1 cellular context compared by ENCODE assay signal in the genomic region with DNA sequence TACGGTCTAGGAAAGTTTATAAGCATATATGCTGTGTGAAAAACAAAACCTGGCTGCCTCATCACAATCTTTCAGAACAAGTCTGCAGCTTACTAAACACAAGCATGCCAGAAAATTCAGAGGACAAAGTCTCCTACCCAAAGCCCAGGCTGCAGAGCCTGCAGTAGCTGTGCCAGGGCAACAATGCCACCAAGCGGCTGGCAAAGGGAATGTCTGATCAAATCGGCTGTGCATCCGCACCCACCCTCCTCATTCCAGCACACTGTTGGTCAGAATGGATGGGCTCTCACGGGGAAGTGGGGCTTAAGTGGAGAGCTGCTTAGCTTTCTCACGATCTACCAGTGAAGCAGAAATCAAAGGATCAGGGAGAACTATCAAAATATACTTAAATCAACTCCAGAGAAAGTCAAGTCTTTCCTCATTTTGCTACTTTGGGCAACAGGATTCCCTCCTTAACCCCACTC.
TF ChIP-seq lines count a peak whose summit lies in the region.

No MANE protein-coding gene starts in this region.

TF ChIP-seq in IMR-90, 13 proteins besides CTCF, POLR2A, EP300 and RAD21 (continued from another document):
- TF ChIP-seq, protein P1, sequence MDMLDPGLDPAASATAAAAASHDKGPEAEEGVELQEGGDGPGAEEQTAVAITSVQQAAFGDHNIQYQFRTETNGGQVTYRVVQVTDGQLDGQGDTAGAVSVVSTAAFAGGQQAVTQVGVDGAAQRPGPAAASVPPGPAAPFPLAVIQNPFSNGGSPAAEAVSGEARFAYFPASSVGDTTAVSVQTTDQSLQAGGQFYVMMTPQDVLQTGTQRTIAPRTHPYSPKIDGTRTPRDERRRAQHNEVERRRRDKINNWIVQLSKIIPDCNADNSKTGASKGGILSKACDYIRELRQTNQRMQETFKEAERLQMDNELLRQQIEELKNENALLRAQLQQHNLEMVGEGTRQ (IDR thresholded peaks at IDR 0.05; ENCODE audit: low read depth, low read length): no peak
- peak; percentile 33; the same call in 1 of the 2 replicates for TF ChIP-seq MAZ (IDR thresholded peaks at IDR 0.05; ENCODE audit: borderline replicate concordance, low read depth, low read length)
- no peak for TF ChIP-seq CEBPB (IDR thresholded peaks at IDR 0.05; ENCODE audit: low read depth, low read length)
TF ChIP-seq in IMR-90: peak in this region for 2.
